8 cellular contexts compared by ENCODE assay signal in genomic region chr12:51320695-51321320, GRCh38. TPM values are rescaled to one million over a fixed set of nuclear protein-coding genes. Genes with fewer than 3 reads are reported as not detected.
DNase-seq lines count a peak whose midpoint lies in the region; ATAC-seq and TF ChIP-seq lines count a peak whose summit lies in the region.

No MANE protein-coding gene starts in this region.

- H3K4me3 Mint-ChIP-seq in stimulated activated naive CD8-positive, alpha-beta T cell treated with anti-CD3 and anti-CD28 coated beads, Interleukin-15, Interleukin-2, amounts not matched to agents 100 ng/mL and 50 ng/mL, for 24 hours, result peak overlapping the region; percentile 91
- H3K4me3 Mint-ChIP-seq in T-helper 17 cell, result peak overlapping the region; percentile 94

- peaks cover 40% of the 10 kb centered on the region for H3K36me3 Mint-ChIP-seq in stimulated activated naive CD8-positive, alpha-beta T cell treated with anti-CD3 and anti-CD28 coated beads, Interleukin-15, Interleukin-2, amounts not matched to agents 100 ng/mL and 50 ng/mL, for 24 hours (ENCODE audit: low read depth)
- peaks cover 19% of the 10 kb centered on the region for H3K36me3 Mint-ChIP-seq in T-helper 17 cell (ENCODE audit: low read depth)

- H3K9me3 ChIP-seq in T-helper 17 cell (ENCODE audit: control insufficient read depth, low read length, poor library complexity, severe bottlenecking), result no peaks in the 10 kb centered on the region

- H3K9me3 Mint-ChIP-seq in stimulated activated naive CD8-positive, alpha-beta T cell treated with anti-CD3 and anti-CD28 coated beads, Interleukin-15, Interleukin-2, amounts not matched to agents 100 ng/mL and 50 ng/mL, for 24 hours, result no peaks in the 10 kb centered on the region

- no peak for DNase-seq in stimulated activated naive CD8-positive, alpha-beta T cell treated with anti-CD3 and anti-CD28 coated beads, Interleukin-15, Interleukin-2, amounts not matched to agents 100 U/mL and 50 U/mL, for 24 hours
- no peak for DNase-seq in T-helper 17 cell
- peak; percentile 27 for DNase-seq in fibroblast of villous mesenchyme (ENCODE audit: low read depth)
- no peak for DNase-seq in ACHN
- DNase-seq in ureter (ENCODE audit: low spot score), result no peak

- ATAC-seq in stimulated activated naive CD8-positive, alpha-beta T cell treated with anti-CD3 and anti-CD28 coated beads, Interleukin-15, Interleukin-2, amounts not matched to agents 100 U/mL and 50 U/mL, for 24 hours, result no peak
- no peak for ATAC-seq in T-helper 17 cell
- no peak for ATAC-seq in HG03439 (IDR thresholded peaks at IDR 0.05; ENCODE audit: unreplicated experiment)
- no peak for ATAC-seq in HG03139 (IDR thresholded peaks at IDR 0.05; ENCODE audit: unreplicated experiment)

- in situ Hi-C loops in ACHN (cut with HindIII; ENCODE audit: low pct_ligation_motif_present, low pct_unique_long_range_greater_than_20kb, low sequenced_read_pairs), result no loop called here

- H3K4me1 Mint-ChIP-seq in stimulated activated naive CD8-positive, alpha-beta T cell treated with anti-CD3 and anti-CD28 coated beads, Interleukin-15, Interleukin-2, amounts not matched to agents 100 ng/mL and 50 ng/mL, for 24 hours (ENCODE audit: low read depth), result peaks cover 81% of the 10 kb centered on the region
- H3K4me1 Mint-ChIP-seq in T-helper 17 cell, result peaks cover 77% of the 10 kb centered on the region

- no peak for TF ChIP-seq CTCF in fibroblast of villous mesenchyme (IDR thresholded peaks at IDR 0.05; ENCODE audit: insufficient read depth, low read depth, low read length)

- H3K27me3 Mint-ChIP-seq in stimulated activated naive CD8-positive, alpha-beta T cell treated with anti-CD3 and anti-CD28 coated beads, Interleukin-15, Interleukin-2, amounts not matched to agents 100 ng/mL and 50 ng/mL, for 24 hours, result no peaks in the 10 kb centered on the region
- H3K27me3 Mint-ChIP-seq in T-helper 17 cell, result no peaks in the 10 kb centered on the region

- no peak overlapping the region for H3K4me3 ChIP-seq in fibroblast of villous mesenchyme (ENCODE audit: low read depth, low read length)

- peak overlapping the region; percentile 98 for H3K27ac Mint-ChIP-seq in stimulated activated naive CD8-positive, alpha-beta T cell treated with anti-CD3 and anti-CD28 coated beads, Interleukin-15, Interleukin-2, amounts not matched to agents 100 ng/mL and 50 ng/mL, for 24 hours
- H3K27ac Mint-ChIP-seq in T-helper 17 cell, result peak overlapping the region; percentile 98

RNA-seq across cellular contexts. Expression of gene BIN2, which starts 3.2 kb away (rescaled TPM):
- total RNA-seq in T-helper 17 cell (100 to 1,000 TPM; 216 to 233 TPM), fibroblast of villous mesenchyme (not detected in 2 replicates), ureter (5.0 TPM)

RNA-seq across cellular contexts. Expression of gene CELA1, which starts 25.7 kb away (rescaled TPM):
- total RNA-seq in T-helper 17 cell, result under 1 TPM in 1 of 2 donors, not detected in 1; 0.50 TPM
- not detected in 2 replicates for total RNA-seq in fibroblast of villous mesenchyme
- not detected for total RNA-seq in ureter

RNA-seq across cellular contexts. Expression of gene SMAGP, which starts 50.6 kb away (rescaled TPM):
- total RNA-seq in T-helper 17 cell (1 to 10 TPM; 1.9 to 3.4 TPM), fibroblast of villous mesenchyme (5.2 and 8.4 TPM in 2 replicates), ureter (52.7 TPM)

Comparison
In these comparisons a context has a peak if more than half of its experiments do, and no peak if none do; other contexts are left out.
1. RNA of gene BIN2, which starts 3.2 kb away (total RNA-seq): 216 to 233 TPM in T-helper 17 cell; 5.0 TPM in ureter (single experiment) and not detected in fibroblast of villous mesenchyme; every median in the first group is over 10 times any median in the second.